Comparison of ENCODE assay signal across 1 cellular context in the genomic region with DNA sequence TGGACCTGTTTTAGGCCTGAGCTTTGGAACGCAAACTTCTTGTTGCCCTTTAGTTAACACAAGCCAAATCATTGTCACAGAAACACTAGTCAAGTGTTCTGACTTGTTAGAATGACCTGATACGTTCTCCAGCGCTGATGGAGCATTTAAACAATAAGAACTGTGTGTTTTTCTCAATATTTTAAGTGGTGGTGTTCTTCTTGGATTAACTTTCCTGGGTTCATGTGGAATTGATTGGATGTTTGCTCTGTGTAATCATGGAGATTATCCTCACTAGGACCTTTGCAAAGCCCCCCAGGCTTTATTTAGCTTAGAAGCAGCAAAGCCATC.
TF ChIP-seq lines count a peak whose summit lies in the region.

No MANE protein-coding gene starts in this region.

TF ChIP-seq in H1, 55 proteins besides CTCF, POLR2A, EP300 and RAD21:
- no peak for TF ChIP-seq SIN3A (conservative IDR thresholded peaks at IDR 0.05 in 1 of 2, IDR thresholded peaks at IDR 0.05 in 1 of 2; ENCODE audit: low read depth in 1 of 2, low read length in 2 of 2)
- no peak for TF ChIP-seq MAX (IDR thresholded peaks at IDR 0.05)
- TF ChIP-seq JUN (IDR thresholded peaks at IDR 0.05; ENCODE audit: low read depth, low read length) = no peak
- TF ChIP-seq KDM4A (IDR thresholded peaks at IDR 0.05; ENCODE audit: low read depth, low read length, severe bottlenecking) = no peak
- TF ChIP-seq EGR1 (IDR thresholded peaks at IDR 0.05; ENCODE audit: borderline replicate concordance, low read depth, low read length) = no peak
- no peak for TF ChIP-seq BRCA1 (IDR thresholded peaks at IDR 0.05; ENCODE audit: low read depth, low read length)
- TF ChIP-seq TEAD4 (IDR thresholded peaks at IDR 0.05; ENCODE audit: low read depth, low read length) = no peak
- no peak for TF ChIP-seq CREB1 (IDR thresholded peaks at IDR 0.05)
- TF ChIP-seq RBBP5 (IDR thresholded peaks at IDR 0.05; ENCODE audit: borderline replicate concordance, low read depth, low read length) = no peak
TF ChIP-seq in H1: peak in this region for 0.
